Comparison of ENCODE assay signal across 8 cellular contexts in the genomic region with DNA sequence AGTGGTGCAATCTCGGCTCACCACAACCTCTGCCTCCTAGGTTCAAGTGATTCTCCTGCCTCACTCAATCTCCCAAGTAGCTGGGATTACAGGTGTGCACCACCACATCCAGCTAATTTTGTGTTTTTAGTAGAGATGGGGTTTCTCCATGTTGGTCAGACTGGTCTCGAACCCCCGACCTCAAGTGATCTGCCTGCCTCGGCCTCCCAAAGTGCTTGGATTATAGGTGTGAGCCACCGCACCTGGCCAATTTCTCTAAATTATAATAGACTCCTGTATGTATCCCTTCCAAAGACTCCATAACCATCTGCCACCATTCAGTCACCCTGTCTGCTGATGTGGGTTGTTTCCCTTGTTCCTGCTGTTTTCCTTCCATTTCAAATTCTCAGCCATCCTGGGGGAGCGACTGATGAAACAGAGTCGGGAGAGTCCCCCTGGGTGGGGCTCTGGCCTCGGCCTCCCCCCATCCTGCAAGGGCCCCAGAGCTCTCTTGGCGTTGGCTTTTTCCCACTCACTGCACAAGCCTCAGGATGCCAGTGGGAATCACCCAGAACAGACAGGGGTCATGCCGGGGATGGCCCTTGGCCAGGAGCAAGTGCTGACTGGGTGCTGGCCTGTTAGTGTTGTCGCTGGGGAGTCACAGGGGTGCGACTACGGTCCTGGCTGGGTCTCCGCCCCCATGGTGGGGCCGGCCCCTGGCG. TPM values are rescaled to one million over a fixed set of nuclear protein-coding genes. Genes with fewer than 3 reads are reported as not detected.
DNase-seq lines count a peak whose midpoint lies in the region; ATAC-seq and TF ChIP-seq lines count a peak whose summit lies in the region.
"Not testable (repeated sequence)": the region's sequence is repeated elsewhere in the genome, so short reads cannot be mapped to it uniquely, and the experiment has no call there.

No MANE protein-coding gene starts in this region.

- H3K36me3 Mint-ChIP-seq in activated naive CD4-positive, alpha-beta T cell treated with anti-CD3 and anti-CD28 coated beads, Interleukin-2, amount 10 ng/mL, durations not matched to agents 7 days and 5 days = peaks cover 38% of the 10 kb centered on the region
- H3K36me3 Mint-ChIP-seq in stimulated activated memory B cell treated with anti-CD40 and anti-IgM and Interleukin-4, amounts not matched to agents 10 μg/mL and 1 μg/mL and 100 μg/mL, for 72 hours = peaks cover 64% of the 10 kb centered on the region

- H3K4me3 ChIP-seq in esophagus muscularis mucosa; left ventricle myocardium inferior; rectal smooth muscle tissue (ENCODE audit: low read length); aorta (ENCODE audit: low read length in 2 of 2): not testable (repeated sequence)

- not testable (repeated sequence) for ATAC-seq in stimulated activated memory B cell treated with anti-CD40 and anti-IgM and Interleukin-4, amounts not matched to agents 10 μg/mL and 1 μg/mL and 100 μg/mL, for 72 hours
- ATAC-seq in aorta (ENCODE audit: low FRiP score) = peak; percentile 34

- not testable (repeated sequence) for TF ChIP-seq EP300 in esophagus muscularis mucosa (IDR thresholded peaks at IDR 0.05)

- H3K36me3 ChIP-seq in esophagus muscularis mucosa (peaks cover 9 to 97% (median 77%) of the 10 kb centered on the region in 4 donors), left ventricle myocardium inferior (peaks cover 71% of the 10 kb centered on the region)
- H3K36me3 ChIP-seq in rectal smooth muscle tissue (ENCODE audit: control insufficient read depth, insufficient read depth, low read length); aorta (ENCODE audit: control insufficient read depth in 1 of 2, insufficient read depth in 2 of 2, low read length in 1 of 2): not testable (repeated sequence)

- not testable (repeated sequence) for H3K4me1 Mint-ChIP-seq in activated naive CD4-positive, alpha-beta T cell treated with anti-CD3 and anti-CD28 coated beads, Interleukin-2, amount 10 ng/mL, durations not matched to agents 7 days and 5 days
- H3K4me1 Mint-ChIP-seq in stimulated activated memory B cell treated with anti-CD40 and anti-IgM and Interleukin-4, amounts not matched to agents 10 μg/mL and 1 μg/mL and 100 μg/mL, for 72 hours = peaks cover 15% of the 10 kb centered on the region

- H3K4me3 Mint-ChIP-seq in activated naive CD4-positive, alpha-beta T cell treated with anti-CD3 and anti-CD28 coated beads, Interleukin-2, amount 10 ng/mL, durations not matched to agents 7 days and 5 days; stimulated activated memory B cell treated with anti-CD40 and anti-IgM and Interleukin-4, amounts not matched to agents 10 μg/mL and 1 μg/mL and 100 μg/mL, for 72 hours: not testable (repeated sequence)

- not testable (repeated sequence) for TF ChIP-seq CTCF in esophagus muscularis mucosa (IDR thresholded peaks at IDR 0.05); left ventricle myocardium inferior (IDR thresholded peaks at IDR 0.05; ENCODE audit: borderline replicate concordance)

- intact Hi-C loops in esophagus muscularis mucosa (cut with DNase I) (loop anchor here (10.0 kb wide), 1 partner anchor 205 kb away; no protein-coding TSS in a partner anchor), aorta (cut with DNase I) (loop anchor here in 1 of 2 donors (5.0 to 10.0 kb wide), 2 partner anchors 145 to 202 kb away; no protein-coding TSS in a partner anchor)
- intact Hi-C loops in left ventricle myocardium inferior (cut with micrococcal nuclease) = not testable (repeated sequence)

- H3K9me3 Mint-ChIP-seq in activated naive CD4-positive, alpha-beta T cell treated with anti-CD3 and anti-CD28 coated beads, Interleukin-2, amount 10 ng/mL, durations not matched to agents 7 days and 5 days; stimulated activated memory B cell treated with anti-CD40 and anti-IgM and Interleukin-4, amounts not matched to agents 10 μg/mL and 1 μg/mL and 100 μg/mL, for 72 hours: not testable (repeated sequence)

- H3K4me1 ChIP-seq in esophagus muscularis mucosa (peaks cover 0 to 14% (median 5%) of the 10 kb centered on the region in 4 donors), left ventricle myocardium inferior (peaks cover 22% of the 10 kb centered on the region)
- not testable (repeated sequence) for H3K4me1 ChIP-seq in rectal smooth muscle tissue (ENCODE audit: control insufficient read depth, insufficient read depth, low read length); aorta (ENCODE audit: control insufficient read depth in 1 of 2, insufficient read depth in 2 of 2, low read length in 2 of 2)

- H3K9me3 ChIP-seq in esophagus muscularis mucosa; aorta (ENCODE audit: control insufficient read depth, low read length): not testable (repeated sequence)
- peaks cover 12% of the 10 kb centered on the region for H3K9me3 ChIP-seq in left ventricle myocardium inferior (replicated peaks)

- not testable (repeated sequence) for H3K27ac Mint-ChIP-seq in activated naive CD4-positive, alpha-beta T cell treated with anti-CD3 and anti-CD28 coated beads, Interleukin-2, amount 10 ng/mL, durations not matched to agents 7 days and 5 days
- H3K27ac Mint-ChIP-seq in stimulated activated memory B cell treated with anti-CD40 and anti-IgM and Interleukin-4, amounts not matched to agents 10 μg/mL and 1 μg/mL and 100 μg/mL, for 72 hours = peak overlapping the region; percentile 70

- not testable (repeated sequence) for H3K27me3 Mint-ChIP-seq in activated naive CD4-positive, alpha-beta T cell treated with anti-CD3 and anti-CD28 coated beads, Interleukin-2, amount 10 ng/mL, durations not matched to agents 7 days and 5 days; stimulated activated memory B cell treated with anti-CD40 and anti-IgM and Interleukin-4, amounts not matched to agents 10 μg/mL and 1 μg/mL and 100 μg/mL, for 72 hours

- not testable (repeated sequence) for TF ChIP-seq POLR2A in esophagus muscularis mucosa (IDR thresholded peaks at IDR 0.05; ENCODE audit: low read depth)

- peak overlapping the region; percentile 34 to 62 (median 40) for H3K27ac ChIP-seq in esophagus muscularis mucosa (replicated peaks in 1 of 4)
- H3K27ac ChIP-seq in left ventricle myocardium inferior (replicated peaks) = peak overlapping the region; percentile 70
- H3K27ac ChIP-seq in rectal smooth muscle tissue (ENCODE audit: low read depth, low read length) = peak overlapping the region; percentile 40
- peak overlapping the region in 1 of 2 donors; percentile 48 for H3K27ac ChIP-seq in aorta (ENCODE audit: low read depth in 1 of 2, low read length in 2 of 2)

- CTCF ChIA-PET in activated naive CD4-positive, alpha-beta T cell treated with anti-CD3 and anti-CD28 coated beads, Interleukin-2, amount 10 ng/mL, durations not matched to agents 7 days and 5 days (lab: Charles Lee) = not testable (repeated sequence)

- not testable (repeated sequence) for H3K27me3 ChIP-seq in esophagus muscularis mucosa; left ventricle myocardium inferior (ENCODE audit: low read depth); rectal smooth muscle tissue (ENCODE audit: control insufficient read depth, insufficient read depth, low read length); aorta (ENCODE audit: control insufficient read depth in 1 of 2, insufficient read depth in 2 of 2, low read length in 1 of 2)

- 84% methylated on average over 13 of the region's 16 CpGs for WGBS in esophagus muscularis mucosa
- 47 to 72% methylated on average over 15 to 16 of the region's 16 CpGs for WGBS in aorta, 2 donors

- DNase-seq in NCI-H1694 treated with DMSO at 0.1 percent for 48 hours (lab: John Stamatoyannopoulos, UW) (peak; percentile 10), mesenteric fat pad (ENCODE audit: low spot score) (peak; percentile 79), aorta (peak; percentile 61 to 80)
- peak; percentile 8 for DNase-seq in activated naive CD4-positive, alpha-beta T cell treated with anti-CD3 and anti-CD28 coated beads, Interleukin-2, amount 10 ng/mL, durations not matched to agents 7 days and 5 days
- DNase-seq in esophagus muscularis mucosa (ENCODE audit: extremely low spot score); left ventricle myocardium inferior: not testable (repeated sequence)

- H3K9ac ChIP-seq in rectal smooth muscle tissue (ENCODE audit: low read length) = not testable (repeated sequence)

RNA-seq across cellular contexts. Expression of a gene that starts 25.7 kb away (rescaled TPM):
- 10 to 100 TPM; 23.3 to 42.4 (median 30.5) TPM for total RNA-seq in esophagus muscularis mucosa
- 41.7 TPM for total RNA-seq in left ventricle myocardium inferior
- total RNA-seq in mesenteric fat pad = 103 TPM
- total RNA-seq in aorta = 10 to 100 TPM; 58.7 to 82.6 TPM
- polyA plus RNA-seq in aorta = 10 to 100 TPM; 21.8 to 41.4 TPM

RNA-seq across cellular contexts. Expression of a gene that starts 57.0 kb away (rescaled TPM):
- 10 to 100 TPM; 12.3 to 26.2 (median 18.1) TPM for total RNA-seq in esophagus muscularis mucosa
- 17.7 TPM for total RNA-seq in left ventricle myocardium inferior
- 17.4 TPM for total RNA-seq in mesenteric fat pad
- 10 to 100 TPM in 1 of 2 donors, 1 to 10 TPM in 1; 7.2 to 13.4 TPM for total RNA-seq in aorta
- 1 to 10 TPM; 3.6 to 6.2 TPM for polyA plus RNA-seq in aorta
